ENCODE assay signal across 23 cellular contexts in genomic region chr1:31498376-31499040, GRCh38.
"Had no signal": no experiment of that assay in that cellular context is flagged by ENCODE, and none has a peak within 500 bp of the region (broad histone marks: within the 10 kb centered on the region; RNA-seq: fewer than 3 reads in every experiment).

No MANE protein-coding gene starts in this region.

- H3K27ac ChIP-seq: colonic mucosa, esophagus squamous epithelium, lower lobe of right lung, neutrophil, stomach, thyroid gland had no signal

- ATAC-seq: left ventricle myocardium superior; lower lobe of right lung; mucosa of descending colon; natural killer cell treated with Interleukin-12 subunit alpha and Interleukin-12 subunit beta and Interleukin-15 and Interleukin-18, amount 100 ng/mL, for 72 hours; sciatic nerve; stimulated activated effector memory CD8-positive, alpha-beta T cell treated with anti-CD3 and anti-CD28 coated beads, Interleukin-12 subunit alpha, Interleukin-12 subunit beta, amount 100 ng/mL, for 72 hours had no signal

- H3K79me2 ChIP-seq: parathyroid adenoma had no signal

- H3K36me3 Mint-ChIP-seq: naive B cell; natural killer cell treated with Interleukin-12 subunit alpha and Interleukin-12 subunit beta and Interleukin-15 and Interleukin-18, amount 100 ng/mL, for 72 hours; stimulated activated effector memory CD8-positive, alpha-beta T cell treated with anti-CD3 and anti-CD28 coated beads, Interleukin-12 subunit alpha, Interleukin-12 subunit beta, amount 100 ng/mL, for 72 hours; type B pancreatic cell had no signal

- H3K9me3 Mint-ChIP-seq: dendritic cell treated with granulocyte-macrophage colony-stimulating factor and Interleukin-4, amounts not matched to agents 40 ng/mL and 50 ng/mL, for 4 days; naive B cell; natural killer cell treated with Interleukin-12 subunit alpha and Interleukin-12 subunit beta and Interleukin-15 and Interleukin-18, amount 100 ng/mL, for 72 hours; neural crest cell; stimulated activated effector memory CD8-positive, alpha-beta T cell treated with anti-CD3 and anti-CD28 coated beads, Interleukin-12 subunit alpha, Interleukin-12 subunit beta, amount 100 ng/mL, for 72 hours; type B pancreatic cell had no signal

- H3K36me3 ChIP-seq: colonic mucosa, esophagus squamous epithelium, lower lobe of right lung, neutrophil, stomach, thyroid gland had no signal

- FAIRE-seq: frontal cortex, keratinocyte had no signal

- H3K27me3 ChIP-seq: colonic mucosa, neutrophil, thyroid gland had no signal

- H3K4me3 Mint-ChIP-seq: dendritic cell treated with granulocyte-macrophage colony-stimulating factor and Interleukin-4, amounts not matched to agents 40 ng/mL and 50 ng/mL, for 4 days; naive B cell; natural killer cell treated with Interleukin-12 subunit alpha and Interleukin-12 subunit beta and Interleukin-15 and Interleukin-18, amount 100 ng/mL, for 72 hours; neural crest cell; stimulated activated effector memory CD8-positive, alpha-beta T cell treated with anti-CD3 and anti-CD28 coated beads, Interleukin-12 subunit alpha, Interleukin-12 subunit beta, amount 100 ng/mL, for 72 hours; type B pancreatic cell had no signal

- H3K9ac ChIP-seq: parathyroid adenoma had no signal

- H2AFZ ChIP-seq: parathyroid adenoma had no signal

- DNase-seq: colonic mucosa; effector CD8-positive, alpha-beta T cell; esophagus squamous epithelium; left ventricle myocardium superior; lower lobe of right lung; mucosa of descending colon; naive B cell; stimulated activated CD4-positive, alpha-beta T cell treated with anti-CD3 and anti-CD28 coated beads, Interleukin-2, amount 100 ng/mL, for 24 hours; stimulated activated CD4-positive, alpha-beta T cell treated with anti-CD3 and anti-CD28 coated beads, Interleukin-4, amount 100 ng/mL, for 24 hours; stimulated activated naive CD4-positive, alpha-beta T cell treated with Interleukin-2 at 50 U/mL for 16 hours; stomach; thyroid gland had no signal

- H3K9me3 ChIP-seq: colonic mucosa, esophagus squamous epithelium, lower lobe of right lung, mucosa of descending colon, neutrophil, stomach, thyroid gland had no signal

- H3K4me3 ChIP-seq: colonic mucosa, esophagus squamous epithelium, lower lobe of right lung, mucosa of descending colon, stomach, thyroid gland had no signal

- H3K4me1 ChIP-seq: colonic mucosa, esophagus squamous epithelium, lower lobe of right lung, stomach had no signal

- H3K4me1 Mint-ChIP-seq: neural crest cell; stimulated activated effector memory CD8-positive, alpha-beta T cell treated with anti-CD3 and anti-CD28 coated beads, Interleukin-12 subunit alpha, Interleukin-12 subunit beta, amount 100 ng/mL, for 72 hours had no signal

- H3K27ac Mint-ChIP-seq: dendritic cell treated with granulocyte-macrophage colony-stimulating factor and Interleukin-4, amounts not matched to agents 40 ng/mL and 50 ng/mL, for 4 days; natural killer cell treated with Interleukin-12 subunit alpha and Interleukin-12 subunit beta and Interleukin-15 and Interleukin-18, amount 100 ng/mL, for 72 hours; progenitor cell of endocrine pancreas; stimulated activated effector memory CD8-positive, alpha-beta T cell treated with anti-CD3 and anti-CD28 coated beads, Interleukin-12 subunit alpha, Interleukin-12 subunit beta, amount 100 ng/mL, for 72 hours; type B pancreatic cell had no signal
